18 cellular contexts compared by ENCODE assay signal in genomic region chr11:132161538-132161937, GRCh38.
"Had no signal": no experiment of that assay in that cellular context is flagged by ENCODE, and none has a peak within 500 bp of the region (broad histone marks: within the 10 kb centered on the region; RNA-seq: fewer than 3 reads in every experiment).

No MANE protein-coding gene starts in this region.

- ATAC-seq: K562 had no signal

- DNase-seq: Kasumi-1, MV-4-11, NCI-H1048, NCI-H1436, NCI-H187, NCI-H2029, NCI-H2081 treated with DMSO at 0.1 percent for 48 hours, NCI-H2171, NCI-H226, NCI-H446, NCI-H510A, NCI-H524 treated with DMSO at 0.1 percent for 48 hours, NCI-H69, NCI-H774, Right ventricle myocardium superior, RPMI8226, SIG-M5 had no signal
